9 cellular contexts compared by ENCODE assay signal in genomic region chr13:41018583-41018909, GRCh38. TPM values are rescaled to one million over a fixed set of nuclear protein-coding genes. Genes with fewer than 3 reads are reported as not detected.
A peak's percentile ranks its signal among the peaks of the same experiment; 100 is the strongest.
DNase-seq lines count a peak whose midpoint lies in the region; ATAC-seq, FAIRE-seq and TF ChIP-seq lines count a peak whose summit lies in the region.
"Had no signal": no experiment of that assay in that cellular context is flagged by ENCODE, and none has a peak within 500 bp of the region (broad histone marks: within the 10 kb centered on the region; RNA-seq: fewer than 3 reads in every experiment).

No MANE protein-coding gene starts in this region.

- H3K27me3 Mint-ChIP-seq in natural killer cell treated with Interleukin-12 subunit alpha and Interleukin-12 subunit beta and Interleukin-15 and Interleukin-18, amount 100 ng/mL, for 72 hours, result no peaks in the 10 kb centered on the region

- peak overlapping the region; percentile 84 for H3K4me3 Mint-ChIP-seq in natural killer cell treated with Interleukin-12 subunit alpha and Interleukin-12 subunit beta and Interleukin-15 and Interleukin-18, amount 100 ng/mL, for 72 hours

- H4K20me1 ChIP-seq in BLaER1 treated with 17β-estradiol and CSF1 and Interleukin-3, amounts not matched to agents 10 nM and 100 nM, result peaks cover 17 to 70% (median 53%) of the 10 kb centered on the region in 11 experiments

- H3K9me3 Mint-ChIP-seq in natural killer cell treated with Interleukin-12 subunit alpha and Interleukin-12 subunit beta and Interleukin-15 and Interleukin-18, amount 100 ng/mL, for 72 hours, result no peaks in the 10 kb centered on the region

- no peaks in the 10 kb centered on the region for H3K27me3 ChIP-seq in BLaER1 treated with 17β-estradiol and CSF1 and Interleukin-3, amounts not matched to agents 10 nM and 100 nM

- H3K36me3 ChIP-seq in BLaER1 treated with 17β-estradiol and CSF1 and Interleukin-3, amounts not matched to agents 10 nM and 100 nM, result peaks cover 0 to 33% (median 17%) of the 10 kb centered on the region in 11 experiments; a peak in 12 of 22 replicates

- TF ChIP-seq CTCF in LNCaP clone FGC (IDR thresholded peaks at IDR 0.05; ENCODE audit: control insufficient read depth, extremely low read depth, insufficient read depth), result no peak

- DNase-seq in LNCaP clone FGC (ENCODE audit: low read depth), result no peak
- DNase-seq in caudate nucleus (lab: John Stamatoyannopoulos, UW), result no peak
- no peak for DNase-seq in natural killer cell treated with Interleukin-12 subunit alpha and Interleukin-12 subunit beta and Interleukin-15 and Interleukin-18, amount 100 ng/mL, for 72 hours (ENCODE audit: low spot score)
- DNase-seq in HuH-7.5 (ENCODE audit: low spot score), result no peak
- DNase-seq in NCI-H345 (lab: John Stamatoyannopoulos, UW), result no peak
- no peak for DNase-seq in GM19239 (ENCODE audit: insufficient read length, low spot score)
- DNase-seq: NCI-H1417 treated with DMSO at 0.1 percent for 48 hours had no signal

- FAIRE-seq in GM19239 (lab: Jason Lieb, UNC), result no peak

- H3K4me1 Mint-ChIP-seq in natural killer cell treated with Interleukin-12 subunit alpha and Interleukin-12 subunit beta and Interleukin-15 and Interleukin-18, amount 100 ng/mL, for 72 hours (ENCODE audit: low read depth in 2 of 2), result peaks cover 36 to 48% of the 10 kb centered on the region in 2 donors

- H3K4me3 ChIP-seq in BLaER1 treated with 17β-estradiol and CSF1 and Interleukin-3, amounts not matched to agents 10 nM and 100 nM, result peak overlapping the region; percentile 67 to 83 (median 76)
- peak overlapping the region; percentile 48 for H3K4me3 ChIP-seq in LNCaP clone FGC (ENCODE audit: low read depth, low read length)

- peaks cover 10% of the 10 kb centered on the region for H3K36me3 Mint-ChIP-seq in natural killer cell treated with Interleukin-12 subunit alpha and Interleukin-12 subunit beta and Interleukin-15 and Interleukin-18, amount 100 ng/mL, for 72 hours

- peak overlapping the region; percentile 92 to 99 (median 96) for H3K9ac ChIP-seq in BLaER1 treated with 17β-estradiol and CSF1 and Interleukin-3, amounts not matched to agents 10 nM and 100 nM

- H3K4me1 ChIP-seq in BLaER1 treated with 17β-estradiol and CSF1 and Interleukin-3, amounts not matched to agents 10 nM and 100 nM, result peaks cover 22 to 68% (median 41%) of the 10 kb centered on the region in 10 experiments

- no peaks in the 10 kb centered on the region for H3K9me3 ChIP-seq in BLaER1 treated with 17β-estradiol and CSF1 and Interleukin-3, amounts not matched to agents 10 nM and 100 nM (replicated peaks in 1 of 11)

- H3K27ac Mint-ChIP-seq in natural killer cell treated with Interleukin-12 subunit alpha and Interleukin-12 subunit beta and Interleukin-15 and Interleukin-18, amount 100 ng/mL, for 72 hours, result peak overlapping the region; percentile 91 to 97

- peak overlapping the region in 8 of 11 experiments; percentile 58 to 90 (median 76); a peak in 9 of 22 replicates for H3K4me2 ChIP-seq in BLaER1 treated with 17β-estradiol and CSF1 and Interleukin-3, amounts not matched to agents 10 nM and 100 nM

- ATAC-seq in natural killer cell treated with Interleukin-12 subunit alpha and Interleukin-12 subunit beta and Interleukin-15 and Interleukin-18, amount 100 ng/mL, for 72 hours, result no peak
- no peak for ATAC-seq in HG02884 (IDR thresholded peaks at IDR 0.05; ENCODE audit: unreplicated experiment)

- H3K27ac ChIP-seq in BLaER1 treated with 17β-estradiol and CSF1 and Interleukin-3, amounts not matched to agents 10 nM and 100 nM, result peak overlapping the region; percentile 95 to 100 (median 98)
- H3K27ac ChIP-seq in caudate nucleus (ENCODE audit: low read depth, low read length), result peak overlapping the region; percentile 81

RNA-seq across cellular contexts. Expression of gene ELF1, which starts 0.6 kb away (rescaled TPM):
- total RNA-seq in natural killer cell treated with Interleukin-12 subunit alpha and Interleukin-12 subunit beta and Interleukin-15 and Interleukin-18, amount 100 ng/mL, for 72 hours, result 10 to 100 TPM; 61.8 to 86.1 TPM

RNA-seq across cellular contexts. Expression of gene WBP4, which starts 42.8 kb away (rescaled TPM):
- 10 to 100 TPM in 1 of 2 donors, 1 to 10 TPM in 1; 8.5 to 10.6 TPM for total RNA-seq in natural killer cell treated with Interleukin-12 subunit alpha and Interleukin-12 subunit beta and Interleukin-15 and Interleukin-18, amount 100 ng/mL, for 72 hours
